In genomic region chr4:111537165-111537564, GRCh38 we compare ENCODE assay signal across 29 cellular contexts.
"Had no signal": no experiment of that assay in that cellular context is flagged by ENCODE, and none has a peak within 500 bp of the region (broad histone marks: within the 10 kb centered on the region; RNA-seq: fewer than 3 reads in every experiment).

No MANE protein-coding gene starts in this region.

- H3K9me3 ChIP-seq: ascending aorta, SJSA1, SK-N-SH had no signal

- H3K4me1 ChIP-seq: ascending aorta had no signal

- H3K9me3 Mint-ChIP-seq: activated B cell treated with CpG ODN at 0.5 μM for 24 hours; activated CD4-positive, alpha-beta memory T cell treated with anti-CD3 and anti-CD28 coated beads for 36 hours; activated naive CD4-positive, alpha-beta T cell treated with anti-CD3 and anti-CD28 coated beads for 36 hours; activated naive CD8-positive, alpha-beta T cell treated with anti-CD3 and anti-CD28 coated beads, Interleukin-2, amount 50 U/mL, for 24 hours; activated T-helper 1 cell treated with anti-CD3 and anti-CD28 coated beads, Interleukin-12 subunit alpha, Interleukin-12 subunit beta, Interleukin-2, Interleukin-4 antibody, amounts not matched to agents 30 ng/mL and 10 ng/mL and 1 ng/mL, durations not matched to agents 14 hours and 24 hours and 36 hours; central memory CD8-positive, alpha-beta T cell; T-helper 1 cell treated with Interleukin-12 subunit alpha and Interleukin-12 subunit beta and Interleukin-4 antibody, amounts not matched to agents 30 μg/mL and 1 μg/mL, for 36 hours had no signal

- H3K36me3 ChIP-seq: ascending aorta, cardiac muscle cell, SJSA1 had no signal

- H3K27me3 ChIP-seq: ascending aorta, cardiac muscle cell, SJSA1 had no signal

- H3K27ac Mint-ChIP-seq: activated B cell treated with CpG ODN at 0.5 μM for 24 hours; activated CD4-positive, alpha-beta memory T cell treated with anti-CD3 and anti-CD28 coated beads for 36 hours; activated naive CD4-positive, alpha-beta T cell treated with anti-CD3 and anti-CD28 coated beads for 36 hours; activated naive CD8-positive, alpha-beta T cell; activated naive CD8-positive, alpha-beta T cell treated with anti-CD3 and anti-CD28 coated beads, Interleukin-2, amount 50 U/mL, for 24 hours; activated T-helper 1 cell treated with anti-CD3 and anti-CD28 coated beads, Interleukin-12 subunit alpha, Interleukin-12 subunit beta, Interleukin-2, Interleukin-4 antibody, amounts not matched to agents 30 ng/mL and 10 ng/mL and 1 ng/mL, durations not matched to agents 14 hours and 24 hours and 36 hours; T-helper 1 cell treated with Interleukin-12 subunit alpha and Interleukin-12 subunit beta and Interleukin-4 antibody, amounts not matched to agents 30 μg/mL and 1 μg/mL, for 36 hours; T-helper 2 cell treated with Interferon-gamma antibody and Interleukin-4, amounts not matched to agents 5 μg/mL and 100 μg/mL, for 36 hours had no signal

- H3K27me3 Mint-ChIP-seq: activated B cell treated with CpG ODN at 0.5 μM for 24 hours; activated CD4-positive, alpha-beta memory T cell treated with anti-CD3 and anti-CD28 coated beads for 36 hours; activated naive CD8-positive, alpha-beta T cell; activated naive CD8-positive, alpha-beta T cell treated with anti-CD3 and anti-CD28 coated beads, Interleukin-2, amount 50 U/mL, for 24 hours; central memory CD8-positive, alpha-beta T cell had no signal

- H3K4me3 Mint-ChIP-seq: activated B cell treated with CpG ODN at 0.5 μM for 24 hours; activated CD4-positive, alpha-beta memory T cell treated with anti-CD3 and anti-CD28 coated beads for 36 hours; activated naive CD4-positive, alpha-beta T cell treated with anti-CD3 and anti-CD28 coated beads for 36 hours; activated naive CD8-positive, alpha-beta T cell; activated naive CD8-positive, alpha-beta T cell treated with anti-CD3 and anti-CD28 coated beads, Interleukin-2, amount 50 U/mL, for 24 hours; activated T-cell treated with anti-CD3 and anti-CD28 coated beads, Interleukin-2, amount 50 U/mL, for 4 hours; activated T-helper 1 cell treated with anti-CD3 and anti-CD28 coated beads, Interleukin-12 subunit alpha, Interleukin-12 subunit beta, Interleukin-2, Interleukin-4 antibody, amounts not matched to agents 30 ng/mL and 10 ng/mL and 1 ng/mL, durations not matched to agents 14 hours and 24 hours and 36 hours; central memory CD8-positive, alpha-beta T cell; T-helper 1 cell treated with Interleukin-12 subunit alpha and Interleukin-12 subunit beta and Interleukin-4 antibody, amounts not matched to agents 30 μg/mL and 1 μg/mL, for 36 hours; T-helper 2 cell treated with Interferon-gamma antibody and Interleukin-4, amounts not matched to agents 5 μg/mL and 100 μg/mL, for 36 hours had no signal

- H3K4me3 ChIP-seq: ascending aorta, cardiac muscle cell, SJSA1 had no signal

- H3K9ac ChIP-seq: SK-N-SH had no signal

- H3K36me3 Mint-ChIP-seq: activated CD4-positive, alpha-beta memory T cell treated with anti-CD3 and anti-CD28 coated beads for 36 hours; activated naive CD8-positive, alpha-beta T cell had no signal

- H3K4me1 Mint-ChIP-seq: activated B cell treated with CpG ODN at 0.5 μM for 24 hours; activated naive CD8-positive, alpha-beta T cell treated with anti-CD3 and anti-CD28 coated beads, Interleukin-2, amount 50 U/mL, for 24 hours; central memory CD8-positive, alpha-beta T cell had no signal

- DNase-seq: activated B cell treated with CpG ODN at 0.5 μM for 24 hours; activated CD4-positive, alpha-beta memory T cell treated with anti-CD3 and anti-CD28 coated beads for 36 hours; activated CD4-positive, alpha-beta T cell treated with anti-CD3 and anti-CD28 coated beads for 4 hours; activated CD4-positive, alpha-beta T cell treated with anti-CD3 and anti-CD28 coated beads, Interleukin-2, amount 50 U/mL, for 1 hour; activated CD4-positive, CD25-positive, alpha-beta regulatory T cell treated with anti-CD3 and anti-CD28 coated beads, Interleukin-2, amount 50 U/mL, for 72 hours; activated CD8-positive, alpha-beta memory T cell treated with anti-CD3 and anti-CD28 coated beads, Interleukin-2, amount 50 U/mL, for 4 hours; activated gamma-delta T cell treated with Interleukin-2 at 50 U/mL for 16 hours; activated naive CD4-positive, alpha-beta T cell treated with anti-CD3 and anti-CD28 coated beads for 36 hours; activated naive CD8-positive, alpha-beta T cell treated with anti-CD3 and anti-CD28 coated beads, Interleukin-2, amount 50 U/mL, for 24 hours; activated T-cell treated with anti-CD3 and anti-CD28 coated beads for 4 hours; activated T-cell treated with anti-CD3 and anti-CD28 coated beads, Interleukin-2, amount 50 U/mL, for 4 hours; amygdala; Karpas-422; NCI-H1105; NCI-H1417 treated with DMSO at 0.1 percent for 48 hours; NCI-H187 treated with DMSO at 0.1 percent for 48 hours; NCI-H2081; NCI-H524 treated with DMSO at 0.1 percent for 48 hours; SHP77; SK-N-SH had no signal

- ATAC-seq: activated naive CD8-positive, alpha-beta T cell treated with anti-CD3 and anti-CD28 coated beads, Interleukin-2, amount 50 U/mL, for 24 hours; activated T-cell treated with anti-CD3 and anti-CD28 coated beads, Interleukin-2, amount 50 U/mL, for 4 hours; Panc1 had no signal
